In the genomic region with DNA sequence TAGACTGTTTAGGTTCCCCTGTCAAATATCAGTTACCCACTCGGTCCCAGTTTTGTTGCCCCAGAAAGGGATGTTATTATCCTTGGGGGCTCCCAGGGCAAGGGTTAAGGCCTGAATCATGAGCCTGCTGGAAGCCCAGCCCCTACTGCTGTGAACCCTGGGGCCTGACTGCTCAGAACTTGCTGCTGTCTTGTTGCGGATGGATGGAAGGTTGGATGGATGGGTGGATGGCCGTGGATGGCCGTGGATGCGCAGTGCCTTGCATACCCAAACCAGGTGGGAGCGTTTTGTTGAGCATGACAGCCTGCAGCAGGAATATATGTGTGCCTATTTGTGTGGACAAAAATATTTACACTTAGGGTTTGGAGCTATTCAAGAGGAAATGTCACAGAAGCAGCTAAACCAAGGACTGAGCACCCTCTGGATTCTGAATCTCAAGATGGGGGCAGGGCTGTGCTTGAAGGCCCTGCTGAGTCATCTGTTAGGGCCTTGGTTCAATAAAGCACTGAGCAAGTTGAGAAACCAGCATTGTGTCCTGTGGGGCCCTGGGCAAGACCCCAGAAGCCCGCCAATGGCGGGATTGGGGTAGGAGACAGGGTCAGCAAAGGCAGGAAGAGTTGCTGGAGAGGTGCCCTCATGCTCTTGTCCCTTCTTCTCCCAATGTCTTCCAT, we compare ENCODE assay signal across 1 cellular context.
TF ChIP-seq lines count a peak whose summit lies in the region.

No MANE protein-coding gene starts in this region.

TF ChIP-seq in HepG2, 621 proteins besides CTCF, POLR2A, EP300 and RAD21:
- TF ChIP-seq KDM5A (IDR thresholded peaks at IDR 0.05; ENCODE audit: borderline replicate concordance, low read length) (no peak), ZNF605 (CRISPR knock-in tag; IDR thresholded peaks at IDR 0.05) (no peak), MTF1 (CRISPR knock-in tag; IDR thresholded peaks at IDR 0.05) (no peak), ZNF883 (CRISPR knock-in tag; IDR thresholded peaks at IDR 0.05; ENCODE audit: not compliant biosample characterization) (no peak), SIN3B (IDR thresholded peaks at IDR 0.05; ENCODE audit: low read length) (no peak), FOSL2 (CRISPR knock-in tag; IDR thresholded peaks at IDR 0.05) (peak; percentile 50), ZBTB33 (CRISPR knock-in tag; IDR thresholded peaks at IDR 0.05) (peak; percentile 73; the same call in 1 of the 2 replicates), KDM5B (CRISPR knock-in tag; IDR thresholded peaks at IDR 0.05; ENCODE audit: borderline replicate concordance) (0 out of 2 replicates have a peak, but pooled peaks have one; percentile 30), NFE2 (CRISPR knock-in tag; IDR thresholded peaks at IDR 0.05) (0 out of 2 replicates have a peak, but pooled peaks have one; percentile 18)
- TF ChIP-seq, protein P1, sequence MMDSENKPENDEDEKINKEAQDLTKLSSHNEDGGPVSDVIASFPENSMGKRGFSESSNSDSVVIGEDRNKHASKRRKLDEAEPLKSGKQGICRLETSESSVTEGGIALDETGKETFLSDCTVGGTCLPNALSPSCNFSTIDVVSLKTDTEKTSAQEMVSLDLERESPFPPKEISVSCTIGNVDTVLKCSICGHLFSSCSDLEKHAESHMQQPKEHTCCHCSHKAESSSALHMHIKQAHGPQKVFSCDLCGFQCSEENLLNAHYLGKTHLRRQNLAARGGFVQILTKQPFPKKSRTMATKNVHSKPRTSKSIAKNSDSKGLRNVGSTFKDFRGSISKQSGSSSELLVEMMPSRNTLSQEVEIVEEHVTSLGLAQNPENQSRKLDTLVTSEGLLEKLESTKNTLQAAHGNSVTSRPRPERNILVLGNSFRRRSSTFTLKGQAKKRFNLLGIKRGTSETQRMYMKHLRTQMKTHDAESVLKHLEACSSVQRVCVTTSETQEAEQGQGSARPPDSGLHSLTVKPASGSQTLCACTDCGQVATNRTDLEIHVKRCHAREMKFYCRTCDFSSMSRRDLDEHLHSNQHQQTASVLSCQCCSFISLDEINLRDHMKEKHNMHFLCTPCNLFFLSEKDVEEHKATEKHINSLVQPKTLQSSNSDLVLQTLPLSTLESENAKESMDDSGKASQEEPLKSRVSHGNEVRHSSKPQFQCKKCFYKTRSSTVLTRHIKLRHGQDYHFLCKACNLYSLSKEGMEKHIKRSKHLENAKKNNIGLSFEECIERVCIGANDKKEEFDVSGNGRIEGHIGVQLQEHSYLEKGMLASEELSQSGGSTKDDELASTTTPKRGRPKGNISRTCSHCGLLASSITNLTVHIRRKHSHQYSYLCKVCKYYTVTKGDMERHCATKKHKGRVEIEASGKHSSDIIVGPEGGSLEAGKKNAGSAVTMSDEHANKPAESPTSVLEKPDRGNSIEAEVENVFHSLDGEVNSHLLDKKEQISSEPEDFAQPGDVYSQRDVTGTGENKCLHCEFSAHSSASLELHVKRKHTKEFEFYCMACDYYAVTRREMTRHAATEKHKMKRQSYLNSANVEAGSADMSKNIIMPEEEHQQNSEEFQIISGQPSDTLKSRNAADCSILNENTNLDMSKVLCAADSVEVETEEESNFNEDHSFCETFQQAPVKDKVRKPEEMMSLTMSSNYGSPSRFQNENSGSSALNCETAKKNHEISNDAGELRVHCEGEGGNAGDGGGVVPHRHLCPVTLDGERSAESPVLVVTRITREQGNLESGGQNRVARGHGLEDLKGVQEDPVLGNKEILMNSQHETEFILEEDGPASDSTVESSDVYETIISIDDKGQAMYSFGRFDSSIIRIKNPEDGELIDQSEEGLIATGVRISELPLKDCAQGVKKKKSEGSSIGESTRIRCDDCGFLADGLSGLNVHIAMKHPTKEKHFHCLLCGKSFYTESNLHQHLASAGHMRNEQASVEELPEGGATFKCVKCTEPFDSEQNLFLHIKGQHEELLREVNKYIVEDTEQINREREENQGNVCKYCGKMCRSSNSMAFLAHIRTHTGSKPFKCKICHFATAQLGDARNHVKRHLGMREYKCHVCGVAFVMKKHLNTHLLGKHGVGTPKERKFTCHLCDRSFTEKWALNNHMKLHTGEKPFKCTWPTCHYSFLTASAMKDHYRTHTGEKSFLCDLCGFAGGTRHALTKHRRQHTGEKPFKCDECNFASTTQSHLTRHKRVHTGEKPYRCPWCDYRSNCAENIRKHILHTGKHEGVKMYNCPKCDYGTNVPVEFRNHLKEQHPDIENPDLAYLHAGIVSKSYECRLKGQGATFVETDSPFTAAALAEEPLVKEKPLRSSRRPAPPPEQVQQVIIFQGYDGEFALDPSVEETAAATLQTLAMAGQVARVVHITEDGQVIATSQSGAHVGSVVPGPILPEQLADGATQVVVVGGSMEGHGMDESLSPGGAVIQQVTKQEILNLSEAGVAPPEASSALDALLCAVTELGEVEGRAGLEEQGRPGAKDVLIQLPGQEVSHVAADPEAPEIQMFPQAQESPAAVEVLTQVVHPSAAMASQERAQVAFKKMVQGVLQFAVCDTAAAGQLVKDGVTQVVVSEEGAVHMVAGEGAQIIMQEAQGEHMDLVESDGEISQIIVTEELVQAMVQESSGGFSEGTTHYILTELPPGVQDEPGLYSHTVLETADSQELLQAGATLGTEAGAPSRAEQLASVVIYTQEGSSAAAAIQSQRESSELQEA (CRISPR knock-in tag; IDR thresholded peaks at IDR 0.05; ENCODE audit: not compliant biosample characterization) = no peak
